ENCODE assay signal across 23 cellular contexts in genomic region chr5:105872569-105873270, GRCh38.
"Had no signal": no experiment of that assay in that cellular context is flagged by ENCODE, and none has a peak within 500 bp of the region (broad histone marks: within the 10 kb centered on the region; RNA-seq: fewer than 3 reads in every experiment).

No MANE protein-coding gene starts in this region.

- H3K36me3 ChIP-seq: cardiac muscle cell, right lobe of liver, thoracic aorta had no signal

- H3K79me2 ChIP-seq: parathyroid adenoma had no signal

- DNase-seq: activated CD4-positive, alpha-beta T cell treated with anti-CD3 and anti-CD28 coated beads for 1 hour; activated CD4-positive, alpha-beta T cell treated with anti-CD3 and anti-CD28 coated beads, Interleukin-2, amount 50 U/mL, for 1 hour; activated CD8-positive, alpha-beta memory T cell treated with anti-CD3 and anti-CD28 coated beads, Interleukin-2, amount 50 U/mL, for 48 hours; activated naive CD4-positive, alpha-beta T cell treated with Interleukin-2 at 50 U/mL for 16 hours; activated naive CD8-positive, alpha-beta T cell treated with anti-CD3 and anti-CD28 coated beads for 36 hours; activated T-cell treated with anti-CD3 and anti-CD28 coated beads, Interleukin-2, amount 50 U/mL, for 4 hours; amygdala; effector CD4-positive, alpha-beta T cell; foreskin melanocyte; immature natural killer cell; left ventricle myocardium superior; mammary epithelial cell; nephron progenitor cell; right lobe of liver; stimulated activated CD4-positive, alpha-beta T cell treated with anti-CD3 and anti-CD28 coated beads, Interleukin-15, amount 100 ng/mL, for 24 hours; stimulated activated naive B cell treated with anti-CD40 and anti-IgM and Interleukin-4, amounts not matched to agents 10 μg/mL and 1 μg/mL and 100 μg/mL, for 72 hours; T-helper 9 cell had no signal

- H3K27ac Mint-ChIP-seq: activated naive CD8-positive, alpha-beta T cell treated with anti-CD3 and anti-CD28 coated beads for 36 hours; activated T-helper 2 cell treated with anti-CD3 and anti-CD28 coated beads, Interferon-gamma antibody, Interleukin-2, Interleukin-4, amounts not matched to agents 10 μg/mL and 5 μg/mL and 100 μg/mL, durations not matched to agents 14 hours and 24 hours and 36 hours; dendritic cell treated with granulocyte-macrophage colony-stimulating factor and Interleukin-4, amounts not matched to agents 40 ng/mL and 50 ng/mL, for 4 days; immature natural killer cell; nephron progenitor cell; stimulated activated naive B cell treated with anti-CD40 and anti-IgM and Interleukin-4, amounts not matched to agents 10 μg/mL and 1 μg/mL and 100 μg/mL, for 72 hours had no signal

- H2AFZ ChIP-seq: parathyroid adenoma had no signal

- H3K27ac ChIP-seq: cardiac muscle cell, parathyroid adenoma, right lobe of liver, skin epidermis, thoracic aorta had no signal

- H3K9me3 ChIP-seq: right lobe of liver, thoracic aorta had no signal

- H3K27me3 Mint-ChIP-seq: activated naive CD8-positive, alpha-beta T cell treated with anti-CD3 and anti-CD28 coated beads for 36 hours; dendritic cell treated with granulocyte-macrophage colony-stimulating factor and Interleukin-4, amounts not matched to agents 40 ng/mL and 50 ng/mL, for 4 days; stimulated activated naive B cell treated with anti-CD40 and anti-IgM and Interleukin-4, amounts not matched to agents 10 μg/mL and 1 μg/mL and 100 μg/mL, for 72 hours had no signal

- H3K4me1 Mint-ChIP-seq: activated naive CD8-positive, alpha-beta T cell treated with anti-CD3 and anti-CD28 coated beads for 36 hours; immature natural killer cell; nephron progenitor cell; stimulated activated naive B cell treated with anti-CD40 and anti-IgM and Interleukin-4, amounts not matched to agents 10 μg/mL and 1 μg/mL and 100 μg/mL, for 72 hours had no signal

- H3K4me3 Mint-ChIP-seq: activated naive CD8-positive, alpha-beta T cell treated with anti-CD3 and anti-CD28 coated beads for 36 hours; activated T-cell treated with anti-CD3 and anti-CD28 coated beads, Interleukin-2, amount 50 U/mL, for 4 hours; dendritic cell treated with granulocyte-macrophage colony-stimulating factor and Interleukin-4, amounts not matched to agents 40 ng/mL and 50 ng/mL, for 4 days; immature natural killer cell; nephron progenitor cell; stimulated activated naive B cell treated with anti-CD40 and anti-IgM and Interleukin-4, amounts not matched to agents 10 μg/mL and 1 μg/mL and 100 μg/mL, for 72 hours had no signal

- H3K9ac ChIP-seq: parathyroid adenoma had no signal

- ATAC-seq: activated T-cell treated with anti-CD3 and anti-CD28 coated beads, Interleukin-2, amount 50 U/mL, for 4 hours; left ventricle myocardium superior; right lobe of liver; stimulated activated naive B cell treated with anti-CD40 and anti-IgM and Interleukin-4, amounts not matched to agents 10 μg/mL and 1 μg/mL and 100 μg/mL, for 72 hours had no signal

- H3K36me3 Mint-ChIP-seq: activated naive CD8-positive, alpha-beta T cell treated with anti-CD3 and anti-CD28 coated beads for 36 hours; immature natural killer cell; stimulated activated naive B cell treated with anti-CD40 and anti-IgM and Interleukin-4, amounts not matched to agents 10 μg/mL and 1 μg/mL and 100 μg/mL, for 72 hours had no signal

- H3K4me3 ChIP-seq: cardiac muscle cell, right lobe of liver, skin epidermis, thoracic aorta had no signal

- H3K27me3 ChIP-seq: cardiac muscle cell, right lobe of liver had no signal

- H3K9me3 Mint-ChIP-seq: activated T-cell treated with anti-CD3 and anti-CD28 coated beads, Interleukin-2, amount 50 U/mL, for 4 hours; nephron progenitor cell had no signal

- H3K4me1 ChIP-seq: parathyroid adenoma, right lobe of liver had no signal
